1 cellular context compared by ENCODE assay signal in genomic region chr14:24050753-24051152, GRCh38.
TF ChIP-seq lines count a peak whose summit lies in the region.

No MANE protein-coding gene starts in this region.

TF ChIP-seq in HepG2, 621 proteins besides CTCF, POLR2A, EP300 and RAD21:
- TF ChIP-seq BRD4 (CRISPR knock-in tag; IDR thresholded peaks at IDR 0.05) (peak; percentile 1; the same call in 1 of the 2 replicates), ZNF280B (CRISPR knock-in tag; IDR thresholded peaks at IDR 0.05; ENCODE audit: borderline replicate concordance) (0 out of 2 replicates have a peak, but pooled peaks have one; percentile 4), HOXA7 (CRISPR knock-in tag; IDR thresholded peaks at IDR 0.05) (0 out of 2 replicates have a peak, but pooled peaks have one; percentile 8)
